In genomic region chr13:30464496-30465351, GRCh38 we compare ENCODE assay signal across 8 cellular contexts. TPM values are rescaled to one million over a fixed set of nuclear protein-coding genes. Genes with fewer than 3 reads are reported as not detected.
DNase-seq lines count a peak whose midpoint lies in the region; ATAC-seq lines count a peak whose summit lies in the region.

No MANE protein-coding gene starts in this region.

- ATAC-seq in GM18909 (IDR thresholded peaks at IDR 0.05; ENCODE audit: poor library complexity, unreplicated experiment) (peak; percentile 32), HG03342 (IDR thresholded peaks at IDR 0.05; ENCODE audit: unreplicated experiment) (peak; percentile 34)

- DNase-seq in AG20443 (ENCODE audit: low spot score) (peak; percentile 80), NCI-H82 treated with DMSO at 0.1 percent for 48 hours (lab: John Stamatoyannopoulos, UW; ENCODE audit: unreplicated experiment) (peak; percentile 56), activated T-cell treated with anti-CD3 and anti-CD28 coated beads for 24 hours (ENCODE audit: low read depth) (peak; percentile 68), epithelial cell of prostate (ENCODE audit: low read depth, low spot score) (peak; percentile 22), mucosa of gallbladder (ENCODE audit: low spot score) (peak; percentile 79)
- peak; percentile 42 to 76 for DNase-seq in stimulated activated CD8-positive, alpha-beta memory T cell treated with anti-CD3 and anti-CD28 coated beads, Interleukin-4, amount 100 ng/mL, for 4 hours (ENCODE audit: low read depth in 2 of 2, low spot score in 1 of 2)

- peak overlapping the region; percentile 95 for H3K27ac ChIP-seq in epithelial cell of prostate

RNA-seq across cellular contexts. Expression of gene HMGB1, which starts 1.0 kb away (rescaled TPM):
- 205 TPM for total RNA-seq in mucosa of gallbladder

RNA-seq across cellular contexts. Expression of gene UBE2L5, which starts 42.4 kb away (rescaled TPM):
- not detected for total RNA-seq in mucosa of gallbladder

Comparison
In these comparisons a context has a peak if more than half of its experiments do, and no peak if none do; other contexts are left out.
1. Peak in every context shown above with its lines: DNase-seq, ATAC-seq and H3K27ac ChIP-seq.
2. DNase-seq: peak in every context shown above with its lines; median percentile 80 in AG20443; 79 in mucosa of gallbladder; 68 in activated T-cell treated with anti-CD3 and anti-CD28 coated beads for 24 hours; 59 in stimulated activated CD8-positive, alpha-beta memory T cell treated with anti-CD3 and anti-CD28 coated beads, Interleukin-4, amount 100 ng/mL, for 4 hours; 56 in NCI-H82 treated with DMSO at 0.1 percent for 48 hours; 22 in epithelial cell of prostate.